In the genomic region with DNA sequence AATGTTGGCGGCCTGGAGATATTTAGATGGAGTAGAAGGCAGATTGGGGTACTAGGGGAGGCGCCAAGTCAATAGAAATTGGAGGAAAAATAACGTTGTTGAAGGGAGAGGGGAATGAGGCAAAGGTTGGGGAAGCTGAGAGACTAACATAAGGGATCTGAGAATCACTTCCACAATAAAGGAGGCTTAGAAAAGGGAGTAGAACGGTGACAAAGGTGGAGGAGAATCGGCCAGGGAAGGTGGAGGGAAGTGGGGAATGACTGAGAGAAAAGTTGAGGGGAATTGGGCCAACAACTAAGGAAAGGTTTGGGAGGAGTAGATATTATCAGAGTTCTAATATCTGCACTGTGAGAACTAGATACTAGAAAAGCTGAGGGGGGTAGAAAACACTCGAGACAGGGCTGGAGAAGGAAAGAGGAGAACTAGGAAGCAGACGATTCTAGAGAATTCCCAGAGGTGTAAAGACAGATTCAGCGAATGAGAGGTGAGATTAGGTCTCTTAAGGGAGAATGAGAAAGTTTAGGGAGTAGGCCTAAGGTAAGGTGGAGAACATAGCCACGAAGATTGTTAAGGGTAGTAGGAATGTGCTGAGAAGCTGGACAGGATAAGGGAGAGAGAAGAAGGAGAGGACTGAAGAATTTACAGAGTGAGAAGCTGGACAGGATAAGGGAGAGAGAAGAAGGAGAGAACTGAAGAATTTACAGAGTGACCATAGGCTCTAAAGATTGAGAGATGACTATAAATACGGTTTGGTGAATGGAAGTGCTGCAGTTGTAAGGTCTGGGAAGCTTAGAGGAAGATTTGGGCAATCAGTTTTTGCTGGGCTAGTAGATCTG, we compare ENCODE assay signal across 8 cellular contexts. TPM values are rescaled to one million over a fixed set of nuclear protein-coding genes. Genes with fewer than 3 reads are reported as not detected.
A peak's percentile ranks its signal among the peaks of the same experiment; 100 is the strongest.
DNase-seq lines count a peak whose midpoint lies in the region; TF ChIP-seq lines count a peak whose summit lies in the region.

No MANE protein-coding gene starts in this region.

- DNase-seq in BE2C (no peak), LNCaP clone FGC (ENCODE audit: low read depth) (no peak), colonic mucosa (peak; percentile 24), NCI-H82 (lab: John Stamatoyannopoulos, UW) (no peak), SKM-1 (lab: John Stamatoyannopoulos, UW; ENCODE audit: unreplicated experiment) (no peak), activated gamma-delta T cell (lab: John Stamatoyannopoulos, UW) (no peak), GM19240 (ENCODE audit: insufficient read length, low spot score) (no peak)

- H3K4me3 ChIP-seq in BE2C (ENCODE audit: low read depth, low read length) (peak overlapping the region; percentile 92), LNCaP clone FGC (ENCODE audit: low read depth, low read length) (peak overlapping the region; percentile 74), colonic mucosa (peak overlapping the region; percentile 59), muscle layer of colon (ENCODE audit: low read depth in 1 of 2, low read length in 2 of 2) (peak overlapping the region; percentile 71 to 87)

- H3K4me1 ChIP-seq in BE2C (no peaks in the 10 kb centered on the region; the same call in 1 of the 2 replicates), colonic mucosa (peaks cover 5% of the 10 kb centered on the region), muscle layer of colon (ENCODE audit: insufficient read depth, low read length) (peaks cover 32% of the 10 kb centered on the region)

- no peaks in the 10 kb centered on the region for H3K27me3 ChIP-seq in BE2C
- H3K27me3 ChIP-seq in colonic mucosa, result no peaks in the 10 kb centered on the region
- H3K27me3 ChIP-seq in muscle layer of colon (ENCODE audit: control insufficient read depth in 1 of 2, insufficient read depth in 2 of 2, low read length in 2 of 2), result no peaks in the 10 kb centered on the region

- no peaks in the 10 kb centered on the region for H3K9me3 ChIP-seq in BE2C
- H3K9me3 ChIP-seq in colonic mucosa, result no peaks in the 10 kb centered on the region
- no peaks in the 10 kb centered on the region for H3K9me3 ChIP-seq in muscle layer of colon (ENCODE audit: low read length)

- H3K36me3 ChIP-seq in BE2C (peaks cover 10% of the 10 kb centered on the region; the same call in 1 of the 2 replicates), colonic mucosa (no peaks in the 10 kb centered on the region), muscle layer of colon (ENCODE audit: insufficient read depth, low read length) (no peaks in the 10 kb centered on the region)

- H3K9ac ChIP-seq in colonic mucosa (ENCODE audit: low read depth in 2 of 2, low read length in 2 of 2) (peak overlapping the region; percentile 74 to 84), muscle layer of colon (ENCODE audit: low read length) (peak overlapping the region; percentile 91)

- no peak for TF ChIP-seq CTCF in BE2C (IDR thresholded peaks at IDR 0.05; ENCODE audit: low read depth, low read length)
- no peak for TF ChIP-seq CTCF in LNCaP clone FGC (IDR thresholded peaks at IDR 0.05; ENCODE audit: control insufficient read depth, extremely low read depth, insufficient read depth)
- TF ChIP-seq CTCF in colonic mucosa (IDR thresholded peaks at IDR 0.05), result no peak

- intact Hi-C loops in colonic mucosa (cut with DNase I), result no loop called here

- H3K27ac ChIP-seq in colonic mucosa (peak overlapping the region; percentile 68), muscle layer of colon (ENCODE audit: low read depth, low read length) (peak overlapping the region; percentile 83)

RNA-seq across cellular contexts. Expression of a gene that starts 0.8 kb away (rescaled TPM):
- 116 TPM for polyA plus RNA-seq in BE2C (2012; ENCODE audit: insufficient read depth, insufficient read length, low read depth)
- total RNA-seq in colonic mucosa, result 10 to 100 TPM; 44.1 to 61.5 TPM

RNA-seq across cellular contexts. Expression of a gene that starts 1.0 kb away (rescaled TPM):
- 20.4 TPM for polyA plus RNA-seq in BE2C (2012; ENCODE audit: insufficient read depth, insufficient read length, low read depth)
- 10 to 100 TPM; 19.9 to 25.7 TPM for total RNA-seq in colonic mucosa
